ENCODE assay signal across 1 cellular context in the genomic region with DNA sequence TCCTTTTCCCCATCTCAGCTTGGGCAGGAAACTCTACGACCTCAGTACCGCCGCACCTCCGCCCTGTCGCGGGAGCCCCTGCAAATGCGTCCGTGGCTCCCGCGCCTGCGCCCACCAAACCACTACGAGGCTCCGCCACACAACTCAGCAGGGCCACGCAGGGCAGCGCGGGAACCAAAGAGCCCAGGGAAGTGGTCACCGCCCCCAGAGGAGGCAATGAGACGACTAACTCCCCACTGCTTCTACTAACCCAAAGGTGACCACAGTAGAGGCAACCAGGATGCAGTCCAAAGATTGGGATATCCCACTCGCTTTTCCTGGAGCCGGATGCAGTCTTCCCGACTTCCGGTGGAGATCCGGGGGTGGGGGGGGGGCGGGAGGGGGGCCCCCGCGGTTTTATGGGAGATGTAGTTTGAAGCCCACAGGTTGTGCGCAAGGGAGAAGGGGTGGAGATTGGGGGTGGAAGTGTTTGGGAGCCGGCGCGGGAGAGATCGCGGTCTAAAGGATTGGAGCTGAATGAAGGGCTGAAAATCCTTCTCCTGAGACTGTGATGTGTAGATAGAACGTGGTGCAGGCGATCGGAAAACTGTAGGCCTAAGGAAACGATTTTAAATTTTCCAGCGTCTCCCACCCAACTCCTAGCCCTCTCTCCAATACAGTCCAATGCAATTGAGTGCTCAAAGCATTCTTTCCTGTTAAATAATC.
A peak's percentile ranks its signal among the peaks of the same experiment; 100 is the strongest.
TF ChIP-seq lines count a peak whose summit lies in the region.

NUDT12 (minus strand) TSS at position 337 of the 705 bp plus-strand sequence. CDS start 2,541 bp downstream, outside the sequence.

TF ChIP-seq in H1, 55 proteins besides CTCF, POLR2A, EP300 and RAD21 (continued from another document):
- 0 out of 4 replicates have a peak, but pooled peaks of 1 of the 2 experiments have one; percentile 35 for TF ChIP-seq SIN3A (conservative IDR thresholded peaks at IDR 0.05 in 1 of 2, IDR thresholded peaks at IDR 0.05 in 1 of 2; ENCODE audit: low read depth in 1 of 2, low read length in 2 of 2)
- peak; percentile 82 for TF ChIP-seq POLR2AphosphoS5 (IDR thresholded peaks at IDR 0.05; ENCODE audit: low read depth, low read length)
- peak; percentile 69; the same call in 1 of the 2 replicates for TF ChIP-seq TBP (IDR thresholded peaks at IDR 0.05; ENCODE audit: low read depth, low read length)
- peak; percentile 44; the same call in 1 of the 2 replicates for TF ChIP-seq CHD2 (IDR thresholded peaks at IDR 0.05; ENCODE audit: low read length)
- peak; percentile 14 for TF ChIP-seq SAP30 (IDR thresholded peaks at IDR 0.05; ENCODE audit: insufficient read depth, insufficient replicate concordance, low read length)
- TF ChIP-seq SIX5 (IDR thresholded peaks at IDR 0.05; ENCODE audit: low read depth, low read length) = peak; percentile 41
- TF ChIP-seq PHF8 (conservative IDR thresholded peaks at IDR 0.05; ENCODE audit: low read depth, low read length) = peak; percentile 92
- TF ChIP-seq, protein P1, sequence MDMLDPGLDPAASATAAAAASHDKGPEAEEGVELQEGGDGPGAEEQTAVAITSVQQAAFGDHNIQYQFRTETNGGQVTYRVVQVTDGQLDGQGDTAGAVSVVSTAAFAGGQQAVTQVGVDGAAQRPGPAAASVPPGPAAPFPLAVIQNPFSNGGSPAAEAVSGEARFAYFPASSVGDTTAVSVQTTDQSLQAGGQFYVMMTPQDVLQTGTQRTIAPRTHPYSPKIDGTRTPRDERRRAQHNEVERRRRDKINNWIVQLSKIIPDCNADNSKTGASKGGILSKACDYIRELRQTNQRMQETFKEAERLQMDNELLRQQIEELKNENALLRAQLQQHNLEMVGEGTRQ (IDR thresholded peaks at IDR 0.05; ENCODE audit: low read length) = no peak
- no peak for TF ChIP-seq CEBPB (IDR thresholded peaks at IDR 0.05; ENCODE audit: low read depth, low read length)
- peak; percentile 89 for TF ChIP-seq ASH2L (IDR thresholded peaks at IDR 0.05; ENCODE audit: low read length)
- TF ChIP-seq BRCA1 (IDR thresholded peaks at IDR 0.05; ENCODE audit: low read depth, low read length) = no peak
- peak; percentile 72 for TF ChIP-seq TAF1 (IDR thresholded peaks at IDR 0.05; ENCODE audit: low read depth, low read length)
- 0 out of 2 replicates have a peak, but pooled peaks have one; percentile 85 for TF ChIP-seq RBBP5 (IDR thresholded peaks at IDR 0.05; ENCODE audit: borderline replicate concordance, low read depth, low read length)
- peak; percentile 62 for TF ChIP-seq TAF7 (optimal IDR thresholded peaks at IDR 0.05; ENCODE audit: borderline replicate concordance, low read depth, low read length)
- peak; percentile 99 for TF ChIP-seq KDM4A (IDR thresholded peaks at IDR 0.05; ENCODE audit: low read depth, low read length, severe bottlenecking)
